ENCODE assay signal across 9 cellular contexts in genomic region chr22:49966041-49966715, GRCh38. TPM values are rescaled to one million over a fixed set of nuclear protein-coding genes. Genes with fewer than 3 reads are reported as not detected.
DNase-seq lines count a peak whose midpoint lies in the region; ATAC-seq and TF ChIP-seq lines count a peak whose summit lies in the region.
"Had no signal": no experiment of that assay in that cellular context is flagged by ENCODE, and none has a peak within 500 bp of the region (broad histone marks: within the 10 kb centered on the region; RNA-seq: fewer than 3 reads in every experiment).

No MANE protein-coding gene starts in this region.

- H3K36me3 ChIP-seq in smooth muscle cell (ENCODE audit: low read depth) (no peaks in the 10 kb centered on the region), brain microvascular endothelial cell (replicated peaks) (peaks cover 20% of the 10 kb centered on the region)

- CTCF ChIA-PET in Calu3 (lab: Charles Lee) = interaction anchor here (3.3 kb wide), 1 partner anchor 36 kb away, joined by 16 read pairs; no protein-coding TSS in a partner anchor

- H3K4me2 ChIP-seq in smooth muscle cell = peak overlapping the region; percentile 43

- H3K4me3 Mint-ChIP-seq in Calu3 (ENCODE audit: low read depth, unreplicated experiment) = peak overlapping the region; percentile 32

- ATAC-seq in left ventricle myocardium superior (no peak), HG02884 (IDR thresholded peaks at IDR 0.05; ENCODE audit: unreplicated experiment) (no peak)

- BruUV-seq in Calu3 (replicated peaks; lab: Mats Ljungman, UMichigan) = no TSS peak

- H3K79me2 ChIP-seq in smooth muscle cell (ENCODE audit: low read depth) = peaks cover 31% of the 10 kb centered on the region

- no peaks in the 10 kb centered on the region for H3K9me3 ChIP-seq in smooth muscle cell (replicated peaks; ENCODE audit: low read depth)

- H3K27ac Mint-ChIP-seq in Calu3 (ENCODE audit: unreplicated experiment) = peak overlapping the region; percentile 42

- H3K27me3 ChIP-seq in smooth muscle cell (ENCODE audit: low read depth) = no peaks in the 10 kb centered on the region
- no peaks in the 10 kb centered on the region for H3K27me3 ChIP-seq in brain microvascular endothelial cell (replicated peaks)

- no peak overlapping the region for H2AFZ ChIP-seq in smooth muscle cell (ENCODE audit: low read depth)

- H3F3A ChIP-seq in smooth muscle cell (ENCODE audit: low read depth) = no peaks in the 10 kb centered on the region

- H3K36me3 Mint-ChIP-seq in Calu3 (ENCODE audit: insufficient read depth, unreplicated experiment) = peaks cover 83% of the 10 kb centered on the region

- in situ Hi-C loops in brain microvascular endothelial cell (cut with HindIII; ENCODE audit: low pct_ligation_motif_present, low sequenced_read_pairs) = no loop called here
- in situ Hi-C loops in GM13976 (cut with MboI; ENCODE audit: low sequenced_read_pairs, unreplicated experiment) = no loop called here

- peak overlapping the region; percentile 52 for H3K27ac ChIP-seq in smooth muscle cell (ENCODE audit: low read depth)
- H3K27ac ChIP-seq in brain microvascular endothelial cell = no peak overlapping the region

- no peak for DNase-seq in Calu3
- DNase-seq in activated CD4-positive, alpha-beta T cell treated with anti-CD3 and anti-CD28 coated beads, Interleukin-2, amount 50 U/mL, for 48 hours = peak; percentile 31 to 40
- DNase-seq in left ventricle myocardium superior = peak; percentile 33
- no peak for DNase-seq in smooth muscle cell (lab: John Stamatoyannopoulos, UW; ENCODE audit: unreplicated experiment)
- DNase-seq in brain microvascular endothelial cell = no peak
- DNase-seq in GM13976 (ENCODE audit: low spot score) = no peak
- no peak for DNase-seq in SHP77 treated with DMSO at 0.1 percent for 48 hours (lab: John Stamatoyannopoulos, UW)

- peaks cover 18% of the 10 kb centered on the region for H3K4me1 Mint-ChIP-seq in Calu3 (ENCODE audit: low read depth, unreplicated experiment)

- H3K4me3 ChIP-seq in smooth muscle cell = no peak overlapping the region
- H3K4me3 ChIP-seq in brain microvascular endothelial cell (ENCODE audit: low read depth, low read length) = no peak overlapping the region

- H3K27me3 Mint-ChIP-seq in Calu3 (ENCODE audit: unreplicated experiment) = no peaks in the 10 kb centered on the region

- no peaks in the 10 kb centered on the region for H3K9me3 Mint-ChIP-seq in Calu3 (ENCODE audit: low read depth, unreplicated experiment)

- peaks cover 8% of the 10 kb centered on the region for H3K4me1 ChIP-seq in smooth muscle cell (ENCODE audit: low read depth)

- no peak overlapping the region for H3K9ac ChIP-seq in smooth muscle cell (ENCODE audit: low read depth)

- 96% methylated on average over 11 of the region's 11 CpGs for WGBS in smooth muscle cell (ENCODE audit: low lambda C conversion rate)

- intact Hi-C loops in Calu3 (cut with micrococcal nuclease; ENCODE audit: unreplicated experiment) (no loop called here), left ventricle myocardium superior (cut with micrococcal nuclease) (no loop called here)

- H4K20me1 ChIP-seq in smooth muscle cell (ENCODE audit: low read depth) = peaks cover 41% of the 10 kb centered on the region

- no peak for TF ChIP-seq CTCF in Calu3 (IDR thresholded peaks at IDR 0.05; ENCODE audit: unreplicated experiment)
- no peak for TF ChIP-seq CTCF in smooth muscle cell (IDR thresholded peaks at IDR 0.05; ENCODE audit: borderline replicate concordance, insufficient read depth, poor library complexity, severe bottlenecking)
- no peak for TF ChIP-seq CTCF in brain microvascular endothelial cell (IDR thresholded peaks at IDR 0.05; ENCODE audit: low read depth, low read length, missing control alignments)
- no peak for TF ChIP-seq CTCF in GM13976 (IDR thresholded peaks at IDR 0.05; ENCODE audit: borderline replicate concordance, control extremely low read depth, extremely low read depth, insufficient read depth, missing control alignments)

RNA-seq across cellular contexts. Expression of gene PIM3, which starts 5.6 kb away (rescaled TPM):
- total RNA-seq in Calu3 (2022) (86.3 and 97.3 TPM in 2 replicates), left ventricle myocardium superior (65.1 TPM), smooth muscle cell (19.1 and 20.1 TPM in 2 replicates)
- polyA plus RNA-seq in smooth muscle cell = 43.3 and 51.9 TPM in 2 replicates

RNA-seq across cellular contexts. Expression of gene IL17REL, which starts 46.4 kb away (rescaled TPM):
- total RNA-seq in Calu3 (2022) = not detected in 2 replicates
- total RNA-seq in left ventricle myocardium superior = not detected
- 0.04 TPM in 1 of 2 replicates, not detected in the other for total RNA-seq in smooth muscle cell
- polyA plus RNA-seq in smooth muscle cell = not detected in 2 replicates
- polyA plus RNA-seq: neural cell had no signal

RNA-seq across cellular contexts. Expression of gene CRELD2, which starts 47.7 kb away (rescaled TPM):
- total RNA-seq in Calu3 (2022) = 57.8 and 64.6 TPM in 2 replicates
- 27.4 TPM for total RNA-seq in left ventricle myocardium superior
- total RNA-seq in smooth muscle cell = 47.4 and 52.7 TPM in 2 replicates
- polyA plus RNA-seq in smooth muscle cell = 100 and 127 TPM in 2 replicates

RNA-seq across cellular contexts. Expression of gene ALG12, which starts 47.9 kb away (rescaled TPM):
- total RNA-seq in Calu3 (2022) = 25.4 and 27.0 TPM in 2 replicates
- total RNA-seq in left ventricle myocardium superior = 16.2 TPM
- total RNA-seq in smooth muscle cell = 12.7 and 13.9 TPM in 2 replicates
- 42.7 and 45.9 TPM in 2 replicates for polyA plus RNA-seq in smooth muscle cell

Comparison
In these comparisons a context has a peak if more than half of its experiments do, and no peak if none do; other contexts are left out.
1. DNase-seq: peak in activated CD4-positive, alpha-beta T cell treated with anti-CD3 and anti-CD28 coated beads, Interleukin-2, amount 50 U/mL, for 48 hours (2 of 2) and left ventricle myocardium superior (single experiment); none in Calu3 (single experiment), smooth muscle cell (single experiment), brain microvascular endothelial cell (single experiment), GM13976 (single experiment) and SHP77 treated with DMSO at 0.1 percent for 48 hours (single experiment).